In the genomic region with DNA sequence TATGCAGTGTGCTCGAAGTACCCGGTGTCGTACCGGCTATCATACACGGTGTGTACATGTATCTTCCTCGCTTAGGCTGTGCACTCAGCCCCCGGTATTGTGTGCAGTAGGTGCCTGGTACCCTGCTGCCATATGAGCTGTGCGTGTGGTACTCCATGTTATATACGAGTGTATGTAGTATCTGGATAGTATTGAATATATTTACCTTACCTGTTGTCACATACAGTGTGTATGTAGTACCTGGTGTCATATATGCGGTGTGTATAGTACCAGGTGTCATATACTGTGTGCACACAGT, we compare ENCODE assay signal across 8 cellular contexts. TPM values are rescaled to one million over a fixed set of nuclear protein-coding genes. Genes with fewer than 3 reads are reported as not detected.
DNase-seq lines count a peak whose midpoint lies in the region; ATAC-seq and TF ChIP-seq lines count a peak whose summit lies in the region.

No MANE protein-coding gene starts in this region.

- peak; percentile 23 to 26 for ATAC-seq in activated T-cell treated with anti-CD3 and anti-CD28 coated beads, Interleukin-2, amount 50 U/mL, for 4 hours

- peaks cover 27% of the 10 kb centered on the region for H3K27me3 ChIP-seq in endodermal cell (ENCODE audit: control insufficient read depth, insufficient read depth, low read length, poor library complexity, severe bottlenecking)
- H3K27me3 ChIP-seq in neuron (ENCODE audit: insufficient read depth, low read length): no peaks in the 10 kb centered on the region

- no peaks in the 10 kb centered on the region for H3K4me1 ChIP-seq in endodermal cell (ENCODE audit: control insufficient read depth, insufficient read depth, low read length)
- H3K4me1 ChIP-seq in neuron (ENCODE audit: insufficient read depth, low read length): peaks cover 23% of the 10 kb centered on the region

- 40 to 47% methylated on average over 6 to 10 of the region's 10 CpGs for WGBS in endodermal cell (ENCODE audit: insufficient coverage in 1 of 2, insufficient read length in 1 of 2), 2 experiments

- H3K27ac ChIP-seq in endodermal cell (ENCODE audit: low read depth, low read length): no peak overlapping the region

- H3K36me3 Mint-ChIP-seq in activated T-cell treated with anti-CD3 and anti-CD28 coated beads, Interleukin-2, amount 50 U/mL, for 4 hours (ENCODE audit: insufficient read depth): no peaks in the 10 kb centered on the region
- no peaks in the 10 kb centered on the region for H3K36me3 Mint-ChIP-seq in endodermal cell (ENCODE audit: low read depth)

- H3K4me1 Mint-ChIP-seq in activated T-cell treated with anti-CD3 and anti-CD28 coated beads, Interleukin-2, amount 50 U/mL, for 4 hours (ENCODE audit: low read depth): peaks cover 49% of the 10 kb centered on the region
- peaks cover 28% of the 10 kb centered on the region for H3K4me1 Mint-ChIP-seq in endodermal cell

- no peak for TF ChIP-seq POLR2A in NB4 (IDR thresholded peaks at IDR 0.05; ENCODE audit: extremely low read depth, insufficient read length)

- H3K9me3 Mint-ChIP-seq in activated T-cell treated with anti-CD3 and anti-CD28 coated beads, Interleukin-2, amount 50 U/mL, for 4 hours: no peaks in the 10 kb centered on the region
- H3K9me3 Mint-ChIP-seq in endodermal cell: no peaks in the 10 kb centered on the region

- H3K27me3 Mint-ChIP-seq in activated T-cell treated with anti-CD3 and anti-CD28 coated beads, Interleukin-2, amount 50 U/mL, for 4 hours (ENCODE audit: low read depth): no peaks in the 10 kb centered on the region
- H3K27me3 Mint-ChIP-seq in endodermal cell (ENCODE audit: insufficient read depth): peaks cover 28% of the 10 kb centered on the region

- H3K4me3 Mint-ChIP-seq in activated T-cell treated with anti-CD3 and anti-CD28 coated beads, Interleukin-2, amount 50 U/mL, for 4 hours: peak overlapping the region; percentile 90
- H3K4me3 Mint-ChIP-seq in endodermal cell: peak overlapping the region; percentile 74

- H3K27ac Mint-ChIP-seq in endodermal cell: peak overlapping the region; percentile 66

- H2AFZ ChIP-seq in neuron (ENCODE audit: low read depth, low read length): no peak overlapping the region

- peak overlapping the region; percentile 57 for H3K9ac ChIP-seq in endodermal cell (ENCODE audit: extremely low read depth, low read length, poor library complexity, severe bottlenecking)

- H3K36me3 ChIP-seq in endodermal cell (ENCODE audit: control insufficient read depth, insufficient read depth, low read length) (no peaks in the 10 kb centered on the region), neuron (ENCODE audit: insufficient read depth, low read length) (no peaks in the 10 kb centered on the region)

- H3K9me3 ChIP-seq in endodermal cell (ENCODE audit: control insufficient read depth, low read length) (no peaks in the 10 kb centered on the region), neuron (ENCODE audit: low read length) (no peaks in the 10 kb centered on the region)

- no peak for TF ChIP-seq CTCF in NB4 (IDR thresholded peaks at IDR 0.05; ENCODE audit: low read depth, low read length)
- TF ChIP-seq CTCF in endodermal cell (conservative IDR thresholded peaks at IDR 0.05): no peak

- H3K4me3 ChIP-seq in NB4 (ENCODE audit: low read depth, low read length) (peak overlapping the region; percentile 85), endodermal cell (ENCODE audit: low read length) (peak overlapping the region; percentile 90), neuron (ENCODE audit: low read length) (peak overlapping the region; percentile 74)

- no peak for DNase-seq in activated T-cell treated with anti-CD3 and anti-CD28 coated beads, Interleukin-2, amount 50 U/mL, for 4 hours
- DNase-seq in activated T-cell treated with anti-CD3 and anti-CD28 coated beads, Interleukin-2, amount 50 U/mL, for 48 hours: no peak
- DNase-seq in NB4 (ENCODE audit: low read depth) (no peak), endodermal cell (no peak), AG08395 (ENCODE audit: low spot score) (no peak), hepatic stellate cell (ENCODE audit: low spot score) (no peak), NCI-H1694 treated with DMSO at 0.1 percent for 48 hours (lab: John Stamatoyannopoulos, UW) (no peak)

RNA-seq across cellular contexts. Expression of a gene that starts 1.2 kb away (rescaled TPM):
- total RNA-seq in activated T-cell treated with anti-CD3 and anti-CD28 coated beads, Interleukin-2, amount 50 U/mL, for 4 hours: 10 to 100 TPM; 29.3 to 33.3 (median 30.8) TPM
- total RNA-seq in endodermal cell: 10 to 100 TPM; 34.2 to 37.7 TPM
- polyA plus RNA-seq in endodermal cell (2013, experiment 1 of 2): 35.0 TPM
- polyA plus RNA-seq in endodermal cell (2013, experiment 2 of 2): 35.4 TPM
